9 cellular contexts compared by ENCODE assay signal in the genomic region with DNA sequence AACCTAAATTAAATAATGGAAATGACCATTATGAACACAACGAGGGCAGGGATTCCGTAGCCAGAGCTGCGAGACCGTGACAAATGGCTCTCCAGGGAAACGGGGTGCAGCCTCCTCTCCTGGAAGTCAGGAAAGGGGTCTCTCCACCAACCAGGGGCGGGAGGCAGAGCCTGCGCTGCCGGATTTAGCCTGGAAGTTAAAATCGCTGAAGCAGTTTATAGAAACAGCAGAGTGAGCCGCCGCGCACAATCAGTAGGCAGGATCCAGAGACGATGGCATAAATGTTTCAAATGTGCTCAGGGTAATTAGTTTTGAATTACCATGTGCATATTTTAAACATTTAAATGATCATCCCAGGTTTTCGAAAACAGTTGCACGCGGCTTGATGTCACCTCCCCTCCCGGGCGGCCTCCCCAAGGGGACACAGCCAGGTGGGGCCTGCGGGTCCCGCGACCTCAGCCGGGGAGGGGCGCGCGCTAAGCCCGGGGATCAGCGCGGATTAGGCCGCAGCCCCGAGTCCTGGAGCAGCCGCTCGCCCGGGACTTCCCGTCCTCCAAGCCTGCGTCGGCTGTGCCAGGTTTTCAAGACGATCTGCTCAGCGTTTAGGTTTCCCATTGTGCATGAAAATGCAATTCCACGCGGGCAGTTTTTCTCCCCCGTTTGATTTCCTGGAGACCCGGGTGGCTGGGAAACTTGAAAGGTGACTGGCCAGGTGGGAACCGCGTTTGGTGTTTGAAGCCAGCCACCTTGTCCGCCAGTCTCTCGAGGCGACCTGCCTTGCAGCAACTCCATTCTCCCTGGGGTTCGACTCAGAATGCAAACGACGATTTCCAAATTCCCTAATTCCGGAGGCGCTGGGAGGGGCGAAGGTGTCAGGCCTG.
DNase-seq lines count a peak whose midpoint lies in the region; ATAC-seq and TF ChIP-seq lines count a peak whose summit lies in the region.
"Had no signal": no experiment of that assay in that cellular context is flagged by ENCODE, and none has a peak within 500 bp of the region (broad histone marks: within the 10 kb centered on the region; RNA-seq: fewer than 3 reads in every experiment).

No MANE protein-coding gene starts in this region.

- H3K79me2 ChIP-seq in MM.1S (ENCODE audit: low read length), result no peaks in the 10 kb centered on the region

- H3K4me2 ChIP-seq in BLaER1, result peak overlapping the region; percentile 99
- H3K4me2 ChIP-seq in MM.1S (ENCODE audit: low read depth, low read length), result peak overlapping the region; percentile 49

- ATAC-seq in naive B cell (ENCODE audit: low read depth in 2 of 2) (peak; percentile 51 to 53), HG03469 (IDR thresholded peaks at IDR 0.05; ENCODE audit: unreplicated experiment) (no peak), HG02588 (IDR thresholded peaks at IDR 0.05; ENCODE audit: unreplicated experiment) (no peak)

- H3K9me2 ChIP-seq in MM.1S (replicated peaks; ENCODE audit: insufficient read depth, low read length), result no peaks in the 10 kb centered on the region

- no peaks in the 10 kb centered on the region for H3K36me3 ChIP-seq in BLaER1
- no peaks in the 10 kb centered on the region for H3K36me3 ChIP-seq in MM.1S (replicated peaks; ENCODE audit: insufficient read depth, low read length)

- no peaks in the 10 kb centered on the region for H3K9me3 ChIP-seq in BLaER1
- H3K9me3 ChIP-seq in MM.1S (replicated peaks; ENCODE audit: insufficient read depth, low read length), result no peaks in the 10 kb centered on the region

- no peaks in the 10 kb centered on the region for H3K36me3 Mint-ChIP-seq in naive B cell

- H3K27me3 Mint-ChIP-seq in naive B cell, result peaks cover 54 to 74% (median 60%) of the 10 kb centered on the region in 3 donors

- H3K27ac ChIP-seq in BLaER1 (no peak overlapping the region), MM.1S (ENCODE audit: low read length) (no peak overlapping the region)
- H3K27ac ChIP-seq: epithelial cell of prostate had no signal

- H3K4me1 ChIP-seq in BLaER1 (peaks cover 23% of the 10 kb centered on the region), MM.1S (ENCODE audit: low read length) (no peaks in the 10 kb centered on the region; the same call in 1 of the 2 replicates)

- no peaks in the 10 kb centered on the region; the same call in 1 of the 2 replicates for H3F3A ChIP-seq in MM.1S (ENCODE audit: insufficient read depth, low read length)

- no peaks in the 10 kb centered on the region for H3K9me3 Mint-ChIP-seq in naive B cell

- no peak overlapping the region for H2AFZ ChIP-seq in MM.1S (ENCODE audit: low read length)

- H4K20me1 ChIP-seq in BLaER1 (no peaks in the 10 kb centered on the region), MM.1S (ENCODE audit: insufficient read depth, low read length) (0 out of 2 replicates have a peak, but pooled peaks cover 4% of the 10 kb centered on the region)

- H3K9ac ChIP-seq in BLaER1, result peak overlapping the region; percentile 17; the same call in 1 of the 2 replicates
- H3K9ac ChIP-seq in MM.1S (ENCODE audit: low read length), result no peak overlapping the region

- DNase-seq in MM.1S, result no peak
- peak; percentile 55 for DNase-seq in dermis blood vessel endothelial cell
- no peak for DNase-seq in naive B cell
- no peak for DNase-seq in DMS153 treated with DMSO at 0.1 percent for 48 hours (lab: John Stamatoyannopoulos, UW; ENCODE audit: unreplicated experiment)
- DNase-seq in NCI-H345 (lab: John Stamatoyannopoulos, UW), result no peak

- peaks cover 10 to 29% (median 11%) of the 10 kb centered on the region in 3 donors for H3K4me1 Mint-ChIP-seq in naive B cell

- H3K4me3 Mint-ChIP-seq in naive B cell, result peak overlapping the region in 6 of 8 donors; percentile 19 to 55 (median 52)

- H3K27ac Mint-ChIP-seq in naive B cell, result no peak overlapping the region

- H3K27me3 ChIP-seq in BLaER1, result peaks cover 33% of the 10 kb centered on the region
- H3K27me3 ChIP-seq in MM.1S (replicated peaks; ENCODE audit: insufficient read depth, low read length), result peaks cover 62% of the 10 kb centered on the region

- TF ChIP-seq CTCF in MM.1S (IDR thresholded peaks at IDR 0.05; ENCODE audit: low read length), result no peak

- H3K4me3 ChIP-seq in BLaER1 (peak overlapping the region; percentile 64), MM.1S (ENCODE audit: low read length) (no peak overlapping the region)

Comparison
In these comparisons a context has a peak if more than half of its experiments do, and no peak if none do; other contexts are left out.
1. ATAC-seq: peak in naive B cell (2 of 2); none in HG03469 (single experiment) and HG02588 (single experiment).